ENCODE assay signal across 24 cellular contexts in genomic region chr16:57868913-57869520, GRCh38.
"Had no signal": no experiment of that assay in that cellular context is flagged by ENCODE, and none has a peak within 500 bp of the region (broad histone marks: within the 10 kb centered on the region; RNA-seq: fewer than 3 reads in every experiment).

No MANE protein-coding gene starts in this region.

- DNase-seq: dorsolateral prefrontal cortex; effector CD4-positive, alpha-beta T cell; foreskin fibroblast; gastrocnemius medialis; head of caudate nucleus; left ventricle myocardium superior; lower lobe of right lung; natural killer cell; occipital lobe; ovary; posterior cingulate gyrus; right lobe of liver; small intestine; stimulated activated CD4-positive, alpha-beta T cell treated with anti-CD3 and anti-CD28 coated beads, Interleukin-12 subunit alpha, Interleukin-12 subunit beta, amount 100 ng/mL, for 4 hours; stimulated activated CD4-positive, alpha-beta T cell treated with anti-CD3 and anti-CD28 coated beads, Interleukin-1b, Interleukin-23, amount 100 ng/mL, for 48 hours; stimulated activated CD4-positive, alpha-beta T cell treated with anti-CD3 and anti-CD28 coated beads, Interleukin-4, amount 100 ng/mL, for 1 hour; stimulated activated CD8-positive, alpha-beta memory T cell treated with anti-CD3 and anti-CD28 coated beads, Interleukin-4, amount 100 ng/mL, for 48 hours; stimulated activated naive CD4-positive, alpha-beta T cell; stimulated activated naive CD8-positive, alpha-beta T cell treated with anti-CD3 and anti-CD28 coated beads, Interleukin-15, amount 100 ng/mL, for 72 hours; thyroid gland had no signal

- H3K27ac Mint-ChIP-seq: natural killer cell; stimulated activated naive CD8-positive, alpha-beta T cell treated with anti-CD3 and anti-CD28 coated beads, Interleukin-15, amount 100 ng/mL, for 72 hours; type B pancreatic cell had no signal

- H3K36me3 Mint-ChIP-seq: natural killer cell, type B pancreatic cell had no signal

- H3K4me3 ChIP-seq: dorsolateral prefrontal cortex, gastrocnemius medialis, lower lobe of right lung, ovary, right lobe of liver, suprapubic skin, thyroid gland had no signal

- H3K4me1 ChIP-seq: gastrocnemius medialis, lower lobe of right lung, suprapubic skin, thyroid gland had no signal

- H3K27ac ChIP-seq: dorsolateral prefrontal cortex, epithelial cell of prostate, gastrocnemius medialis, lower lobe of right lung, ovary, right lobe of liver, suprapubic skin, thyroid gland had no signal

- H3K4me1 Mint-ChIP-seq: natural killer cell had no signal

- H3K9me3 Mint-ChIP-seq: natural killer cell; stimulated activated naive CD8-positive, alpha-beta T cell treated with anti-CD3 and anti-CD28 coated beads, Interleukin-15, amount 100 ng/mL, for 72 hours; type B pancreatic cell had no signal

- H3K4me3 Mint-ChIP-seq: natural killer cell; stimulated activated naive CD8-positive, alpha-beta T cell treated with anti-CD3 and anti-CD28 coated beads, Interleukin-15, amount 100 ng/mL, for 72 hours; type B pancreatic cell had no signal

- H3K27me3 ChIP-seq: ovary, right lobe of liver, thyroid gland had no signal

- H3K27me3 Mint-ChIP-seq: stimulated activated naive CD8-positive, alpha-beta T cell treated with anti-CD3 and anti-CD28 coated beads, Interleukin-15, amount 100 ng/mL, for 72 hours had no signal

- ATAC-seq: esophagus mucosa; gastrocnemius medialis; left ventricle myocardium superior; lower lobe of right lung; natural killer cell; stimulated activated naive CD8-positive, alpha-beta T cell treated with anti-CD3 and anti-CD28 coated beads, Interleukin-15, amount 100 ng/mL, for 72 hours had no signal

- H3K36me3 ChIP-seq: gastrocnemius medialis, lower lobe of right lung, ovary, right lobe of liver, suprapubic skin, thyroid gland had no signal
